In genomic region chr6:32127409-32127716, GRCh38 we compare ENCODE assay signal across 8 cellular contexts. TPM values are rescaled to one million over a fixed set of nuclear protein-coding genes. Genes with fewer than 3 reads are reported as not detected.
DNase-seq lines count a peak whose midpoint lies in the region; ATAC-seq, FAIRE-seq and TF ChIP-seq lines count a peak whose summit lies in the region.

No MANE protein-coding gene starts in this region.

- ATAC-seq in mucosa of descending colon (no peak), aorta (ENCODE audit: low FRiP score) (no peak), GM21381 (IDR thresholded peaks at IDR 0.05; ENCODE audit: unreplicated experiment) (no peak)

- intact Hi-C loops in cardiac septum (cut with DNase I) (loop anchor here (2.0 kb wide), 1 partner anchor 25 kb away; no protein-coding TSS in a partner anchor), mucosa of descending colon (cut with DNase I, micrococcal nuclease) (no loop called here), aorta (cut with DNase I) (no loop called here)

- DNase-seq in right atrium auricular region (ENCODE audit: low spot score) (no peak), cardiac septum (ENCODE audit: low spot score) (no peak), bronchial epithelial cell (ENCODE audit: low read depth) (no peak), mucosa of descending colon (no peak), aorta (no peak), urothelium cell line (ENCODE audit: low spot score) (no peak), NCI-H510A treated with DMSO at 0.1 percent for 48 hours (lab: John Stamatoyannopoulos, UW) (no peak)

- peaks cover 32% of the 10 kb centered on the region for H3K36me3 ChIP-seq in right atrium auricular region
- H3K36me3 ChIP-seq in bronchial epithelial cell (ENCODE audit: control insufficient read depth, insufficient read depth, low read length) = peaks cover 9% of the 10 kb centered on the region
- H3K36me3 ChIP-seq in mucosa of descending colon (ENCODE audit: low read depth) = no peaks in the 10 kb centered on the region
- H3K36me3 ChIP-seq in aorta (ENCODE audit: control insufficient read depth in 1 of 2, insufficient read depth in 2 of 2, low read length in 1 of 2) = peaks cover 0 to 1% of the 10 kb centered on the region in 2 donors

- 4 to 6% methylated on average over 9 of the region's 9 CpGs for WGBS in aorta, 2 donors

- H3K4me3 ChIP-seq in right atrium auricular region = peak overlapping the region; percentile 71 to 99
- H3K4me3 ChIP-seq in bronchial epithelial cell (ENCODE audit: low read depth, low read length) = peak overlapping the region; percentile 85
- H3K4me3 ChIP-seq in mucosa of descending colon = peak overlapping the region; percentile 80
- peak overlapping the region; percentile 61 to 94 for H3K4me3 ChIP-seq in aorta (ENCODE audit: low read length in 2 of 2)

- TF ChIP-seq CTCF in right atrium auricular region (IDR thresholded peaks at IDR 0.05) (no peak), bronchial epithelial cell (IDR thresholded peaks at IDR 0.05; ENCODE audit: insufficient read depth, low read length, severe bottlenecking) (no peak), mucosa of descending colon (IDR thresholded peaks at IDR 0.05) (no peak)

- H3K4me1 ChIP-seq in right atrium auricular region (peaks cover 0 to 30% of the 10 kb centered on the region in 2 donors), mucosa of descending colon (ENCODE audit: low read depth) (peaks cover 25% of the 10 kb centered on the region), aorta (ENCODE audit: control insufficient read depth in 1 of 2, insufficient read depth in 2 of 2, low read length in 2 of 2) (peaks cover 0 to 2% of the 10 kb centered on the region in 2 donors)

- no peaks in the 10 kb centered on the region for H3K9me3 ChIP-seq in right atrium auricular region
- no peaks in the 10 kb centered on the region for H3K9me3 ChIP-seq in mucosa of descending colon
- no peaks in the 10 kb centered on the region for H3K9me3 ChIP-seq in aorta (ENCODE audit: control insufficient read depth, low read length)

- FAIRE-seq in bronchial epithelial cell (lab: Jason Lieb, UNC) (no peak), urothelium cell line (lab: Jason Lieb, UNC) (no peak)

- H3K27me3 ChIP-seq in right atrium auricular region = no peaks in the 10 kb centered on the region
- no peaks in the 10 kb centered on the region for H3K27me3 ChIP-seq in bronchial epithelial cell (ENCODE audit: control insufficient read depth, insufficient read depth, low read length)
- H3K27me3 ChIP-seq in aorta (ENCODE audit: control insufficient read depth in 1 of 2, insufficient read depth in 2 of 2, low read length in 1 of 2) = no peaks in the 10 kb centered on the region

- peak overlapping the region; percentile 86 to 90 for H3K27ac ChIP-seq in right atrium auricular region
- no peak overlapping the region for H3K27ac ChIP-seq in aorta (ENCODE audit: low read depth in 1 of 2, low read length in 2 of 2)

RNA-seq across cellular contexts. Expression of gene ATF6B, which starts 0.7 kb away (rescaled TPM):
- total RNA-seq in right atrium auricular region = 10 to 100 TPM; 15.0 to 15.3 TPM
- total RNA-seq in cardiac septum = 40.8 TPM
- 8.7 and 11.1 TPM in 2 replicates for total RNA-seq in bronchial epithelial cell
- total RNA-seq in mucosa of descending colon = 100 to 1,000 TPM in 1 of 3 donors, 10 to 100 TPM in 2; 79.9 to 121 (median 97.4) TPM
- 10 to 100 TPM; 56.2 to 90.9 TPM for total RNA-seq in aorta
- polyA plus RNA-seq in aorta = 10 to 100 TPM; 12.9 to 93.1 TPM

RNA-seq across cellular contexts. Expression of gene FKBPL, which starts 2.7 kb away (rescaled TPM):
- 1 to 10 TPM; 1.1 to 3.4 TPM for total RNA-seq in right atrium auricular region
- 1.9 TPM for total RNA-seq in cardiac septum
- 7.4 and 8.4 TPM in 2 replicates for total RNA-seq in bronchial epithelial cell
- 1 to 10 TPM; 5.0 to 6.8 (median 5.3) TPM for total RNA-seq in mucosa of descending colon
- 1 to 10 TPM; 1.9 to 4.7 TPM for total RNA-seq in aorta
- polyA plus RNA-seq in aorta = 1 to 10 TPM; 3.4 to 4.8 TPM

RNA-seq across cellular contexts. Expression of gene TNXB, which starts 18.2 kb away (rescaled TPM):
- total RNA-seq in right atrium auricular region = 100 to 1,000 TPM; 138 to 210 TPM
- total RNA-seq in cardiac septum = 59.9 TPM
- 1.4 and 2.4 TPM in 2 replicates for total RNA-seq in bronchial epithelial cell
- total RNA-seq in mucosa of descending colon = 10 to 100 TPM; 20.1 to 87.0 (median 36.9) TPM
- total RNA-seq in aorta = 100 to 1,000 TPM; 146 to 441 TPM
- 10 to 100 TPM; 11.1 to 86.1 TPM for polyA plus RNA-seq in aorta

RNA-seq across cellular contexts. Expression of gene PRRT1, which starts 24.4 kb away (rescaled TPM):
- 1 to 10 TPM in 1 of 2 donors, under 1 TPM in 1; 0.70 to 1.1 TPM for total RNA-seq in right atrium auricular region
- total RNA-seq in cardiac septum = 0.83 TPM
- total RNA-seq in bronchial epithelial cell = not detected in 2 replicates
- 1 to 10 TPM in 2 of 3 donors, under 1 TPM in 1; 0.96 to 6.6 (median 2.0) TPM for total RNA-seq in mucosa of descending colon
- 1 to 10 TPM; 3.6 to 7.0 TPM for total RNA-seq in aorta
- polyA plus RNA-seq in aorta = 10 to 100 TPM in 1 of 2 donors, 1 to 10 TPM in 1; 4.6 to 12.5 TPM

RNA-seq across cellular contexts. Expression of gene PPT2, which starts 26.6 kb away (rescaled TPM):
- total RNA-seq in right atrium auricular region = 10 to 100 TPM; 19.5 to 27.0 TPM
- total RNA-seq in cardiac septum = 15.6 TPM
- 5.8 and 38.5 TPM in 2 replicates for total RNA-seq in bronchial epithelial cell
- 10 to 100 TPM; 16.8 to 37.2 (median 34.4) TPM for total RNA-seq in mucosa of descending colon
- total RNA-seq in aorta = 10 to 100 TPM; 26.0 to 37.6 TPM
- 10 to 100 TPM in 1 of 2 donors, 1 to 10 TPM in 1; 4.3 to 29.7 TPM for polyA plus RNA-seq in aorta

Comparison
In these comparisons a context has a peak if more than half of its experiments do, and no peak if none do; other contexts are left out.
1. H3K27ac ChIP-seq: peak in right atrium auricular region (2 of 2); none in aorta (0 of 2).
2. Peak in every context shown above with its lines, with median percentiles within 50 percentile points of each other: H3K4me3 ChIP-seq.